In the genomic region with DNA sequence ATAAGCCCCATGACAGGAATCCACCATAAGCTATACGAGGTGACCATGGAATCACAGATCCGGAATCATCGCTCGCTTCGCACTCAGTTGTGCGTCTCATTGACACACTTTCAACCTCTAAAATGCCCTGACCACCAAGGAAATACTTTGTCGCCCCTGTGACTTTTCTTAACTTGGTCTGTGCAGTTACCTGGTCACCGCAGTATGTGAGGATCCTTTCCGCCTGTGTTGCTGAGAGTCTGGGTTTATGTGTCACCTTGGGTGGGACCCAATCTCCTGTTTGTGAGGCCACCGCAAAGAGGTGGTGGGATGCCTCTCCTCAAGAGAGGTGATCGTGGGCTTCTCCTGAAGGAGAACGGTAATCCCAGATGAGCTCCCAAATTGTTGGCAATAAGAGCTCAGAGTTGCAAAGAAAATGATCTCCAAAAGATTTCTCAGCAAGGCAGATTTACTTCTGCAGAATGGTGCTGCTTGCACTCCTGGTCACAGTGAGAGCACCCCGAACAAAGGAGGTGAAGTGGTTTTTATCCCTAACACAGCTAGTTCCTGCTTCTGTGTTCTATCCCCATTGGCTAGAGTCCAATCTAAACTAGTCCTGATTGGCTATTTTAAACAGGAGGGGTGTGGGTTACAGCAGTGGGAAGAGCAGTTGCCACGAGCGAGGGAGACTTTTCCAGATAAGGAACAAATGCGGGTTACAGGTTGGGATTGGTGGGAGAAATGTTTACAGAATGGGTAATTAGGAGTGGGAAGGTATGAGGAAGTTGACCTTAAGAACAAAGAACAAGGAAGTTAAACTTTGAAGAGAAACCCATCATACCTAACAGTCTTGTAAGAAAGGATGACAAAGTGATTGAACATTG, we compare ENCODE assay signal across 8 cellular contexts. TPM values are rescaled to one million over a fixed set of nuclear protein-coding genes. Genes with fewer than 3 reads are reported as not detected.
DNase-seq lines count a peak whose midpoint lies in the region; ATAC-seq and TF ChIP-seq lines count a peak whose summit lies in the region.

No MANE protein-coding gene starts in this region.

- no peaks in the 10 kb centered on the region for H3K27me3 ChIP-seq in ACC112 (ENCODE audit: insufficient read depth, low read length)
- H3K27me3 ChIP-seq in GM23338 (ENCODE audit: insufficient read depth), result no peaks in the 10 kb centered on the region
- no peaks in the 10 kb centered on the region for H3K27me3 ChIP-seq in iPS-18a (ENCODE audit: control insufficient read depth, insufficient read depth, low read length)

- DNase-seq in GM23338 (ENCODE audit: low spot score) (peak; percentile 56), T-helper 17 cell (no peak), NAMALWA (ENCODE audit: low spot score) (no peak)
- no peak for DNase-seq in activated CD4-positive, alpha-beta T cell treated with anti-CD3 and anti-CD28 coated beads for 48 hours

- peak overlapping the region; percentile 85 for H3K4me2 ChIP-seq in GM23338

- H3K4me3 ChIP-seq in ACC112 (ENCODE audit: low read depth, low read length) (peak overlapping the region; percentile 41), GM23338 (peak overlapping the region; percentile 100), iPS-18a (ENCODE audit: low read length) (peak overlapping the region; percentile 8)

- TF ChIP-seq CTCF in GM23338 (conservative IDR thresholded peaks at IDR 0.05; ENCODE audit: low read depth in 2 of 2), result no peak

- peaks cover 65% of the 10 kb centered on the region for H3K9me3 ChIP-seq in T-helper 17 cell (ENCODE audit: control insufficient read depth, low read length, poor library complexity, severe bottlenecking)
- H3K9me3 ChIP-seq in iPS-18a (ENCODE audit: control insufficient read depth, low read depth, low read length), result peaks cover 5% of the 10 kb centered on the region

- H3K4me3 Mint-ChIP-seq in GM23338, result peak overlapping the region; percentile 100
- no peak overlapping the region for H3K4me3 Mint-ChIP-seq in T-helper 17 cell

- H3K27ac ChIP-seq in ACC112 (ENCODE audit: low read depth, low read length) (peak overlapping the region; percentile 63), GM23338 (ENCODE audit: low read depth) (peak overlapping the region; percentile 93), iPS-18a (ENCODE audit: low read length) (peak overlapping the region; percentile 58)

- peaks cover 66% of the 10 kb centered on the region for H3K4me1 ChIP-seq in ACC112 (ENCODE audit: control insufficient read depth, insufficient read depth, low read length, unreplicated experiment)
- H3K4me1 ChIP-seq in GM23338 (ENCODE audit: insufficient read depth), result peaks cover 38% of the 10 kb centered on the region
- peaks cover 25% of the 10 kb centered on the region for H3K4me1 ChIP-seq in iPS-18a (ENCODE audit: control insufficient read depth, low read depth, low read length)

- H3K27ac Mint-ChIP-seq in GM23338 (peak overlapping the region; percentile 83), T-helper 17 cell (peak overlapping the region; percentile 59)

- peaks cover 59% of the 10 kb centered on the region for H4K20me1 ChIP-seq in GM23338 (replicated peaks; ENCODE audit: insufficient read depth)

- H3F3A ChIP-seq in GM23338 (replicated peaks; ENCODE audit: low read depth), result peaks cover 94% of the 10 kb centered on the region

- H3K36me3 ChIP-seq in ACC112 (ENCODE audit: insufficient read depth, low read length) (peaks cover 81% of the 10 kb centered on the region), GM23338 (ENCODE audit: insufficient read depth) (peaks cover 78% of the 10 kb centered on the region), iPS-18a (ENCODE audit: control insufficient read depth, low read depth, low read length) (peaks cover 82% of the 10 kb centered on the region)

- H2AFZ ChIP-seq in ACC112 (ENCODE audit: low read length, unreplicated experiment) (no peak overlapping the region), GM23338 (no peak overlapping the region)

- H3K27me3 Mint-ChIP-seq in GM23338 (ENCODE audit: insufficient read depth, low read depth, poor library complexity) (peaks cover 67% of the 10 kb centered on the region), T-helper 17 cell (no peaks in the 10 kb centered on the region)

- H3K9me2 ChIP-seq in GM23338 (ENCODE audit: insufficient read depth), result no peaks in the 10 kb centered on the region

- H3K79me2 ChIP-seq in ACC112 (ENCODE audit: control insufficient read depth, insufficient read depth, low read length, unreplicated experiment) (peaks cover 65% of the 10 kb centered on the region), GM23338 (replicated peaks; ENCODE audit: insufficient read depth) (peaks cover 58% of the 10 kb centered on the region)

- peaks cover 68% of the 10 kb centered on the region for H3K4me1 Mint-ChIP-seq in GM23338
- H3K4me1 Mint-ChIP-seq in T-helper 17 cell, result peaks cover 21% of the 10 kb centered on the region

- H3K9ac ChIP-seq in iPS-18a (ENCODE audit: low read length), result peak overlapping the region; percentile 18

- H3K36me3 Mint-ChIP-seq in GM23338 (ENCODE audit: low read depth), result peaks cover 95% of the 10 kb centered on the region
- peaks cover 37% of the 10 kb centered on the region for H3K36me3 Mint-ChIP-seq in T-helper 17 cell (ENCODE audit: low read depth)

- ATAC-seq in GM23338 (peak; percentile 0), T-helper 17 cell (no peak), HG02798 (IDR thresholded peaks at IDR 0.05; ENCODE audit: poor library complexity, unreplicated experiment) (no peak), HG02840 (IDR thresholded peaks at IDR 0.05; ENCODE audit: low FRiP score, unreplicated experiment) (no peak)

- H3K9me3 Mint-ChIP-seq in GM23338, result peaks cover 42% of the 10 kb centered on the region

TF ChIP-seq in GM23338, 12 proteins besides CTCF, POLR2A, EP300 and RAD21 (continues in another document):
- TF ChIP-seq, protein P1, sequence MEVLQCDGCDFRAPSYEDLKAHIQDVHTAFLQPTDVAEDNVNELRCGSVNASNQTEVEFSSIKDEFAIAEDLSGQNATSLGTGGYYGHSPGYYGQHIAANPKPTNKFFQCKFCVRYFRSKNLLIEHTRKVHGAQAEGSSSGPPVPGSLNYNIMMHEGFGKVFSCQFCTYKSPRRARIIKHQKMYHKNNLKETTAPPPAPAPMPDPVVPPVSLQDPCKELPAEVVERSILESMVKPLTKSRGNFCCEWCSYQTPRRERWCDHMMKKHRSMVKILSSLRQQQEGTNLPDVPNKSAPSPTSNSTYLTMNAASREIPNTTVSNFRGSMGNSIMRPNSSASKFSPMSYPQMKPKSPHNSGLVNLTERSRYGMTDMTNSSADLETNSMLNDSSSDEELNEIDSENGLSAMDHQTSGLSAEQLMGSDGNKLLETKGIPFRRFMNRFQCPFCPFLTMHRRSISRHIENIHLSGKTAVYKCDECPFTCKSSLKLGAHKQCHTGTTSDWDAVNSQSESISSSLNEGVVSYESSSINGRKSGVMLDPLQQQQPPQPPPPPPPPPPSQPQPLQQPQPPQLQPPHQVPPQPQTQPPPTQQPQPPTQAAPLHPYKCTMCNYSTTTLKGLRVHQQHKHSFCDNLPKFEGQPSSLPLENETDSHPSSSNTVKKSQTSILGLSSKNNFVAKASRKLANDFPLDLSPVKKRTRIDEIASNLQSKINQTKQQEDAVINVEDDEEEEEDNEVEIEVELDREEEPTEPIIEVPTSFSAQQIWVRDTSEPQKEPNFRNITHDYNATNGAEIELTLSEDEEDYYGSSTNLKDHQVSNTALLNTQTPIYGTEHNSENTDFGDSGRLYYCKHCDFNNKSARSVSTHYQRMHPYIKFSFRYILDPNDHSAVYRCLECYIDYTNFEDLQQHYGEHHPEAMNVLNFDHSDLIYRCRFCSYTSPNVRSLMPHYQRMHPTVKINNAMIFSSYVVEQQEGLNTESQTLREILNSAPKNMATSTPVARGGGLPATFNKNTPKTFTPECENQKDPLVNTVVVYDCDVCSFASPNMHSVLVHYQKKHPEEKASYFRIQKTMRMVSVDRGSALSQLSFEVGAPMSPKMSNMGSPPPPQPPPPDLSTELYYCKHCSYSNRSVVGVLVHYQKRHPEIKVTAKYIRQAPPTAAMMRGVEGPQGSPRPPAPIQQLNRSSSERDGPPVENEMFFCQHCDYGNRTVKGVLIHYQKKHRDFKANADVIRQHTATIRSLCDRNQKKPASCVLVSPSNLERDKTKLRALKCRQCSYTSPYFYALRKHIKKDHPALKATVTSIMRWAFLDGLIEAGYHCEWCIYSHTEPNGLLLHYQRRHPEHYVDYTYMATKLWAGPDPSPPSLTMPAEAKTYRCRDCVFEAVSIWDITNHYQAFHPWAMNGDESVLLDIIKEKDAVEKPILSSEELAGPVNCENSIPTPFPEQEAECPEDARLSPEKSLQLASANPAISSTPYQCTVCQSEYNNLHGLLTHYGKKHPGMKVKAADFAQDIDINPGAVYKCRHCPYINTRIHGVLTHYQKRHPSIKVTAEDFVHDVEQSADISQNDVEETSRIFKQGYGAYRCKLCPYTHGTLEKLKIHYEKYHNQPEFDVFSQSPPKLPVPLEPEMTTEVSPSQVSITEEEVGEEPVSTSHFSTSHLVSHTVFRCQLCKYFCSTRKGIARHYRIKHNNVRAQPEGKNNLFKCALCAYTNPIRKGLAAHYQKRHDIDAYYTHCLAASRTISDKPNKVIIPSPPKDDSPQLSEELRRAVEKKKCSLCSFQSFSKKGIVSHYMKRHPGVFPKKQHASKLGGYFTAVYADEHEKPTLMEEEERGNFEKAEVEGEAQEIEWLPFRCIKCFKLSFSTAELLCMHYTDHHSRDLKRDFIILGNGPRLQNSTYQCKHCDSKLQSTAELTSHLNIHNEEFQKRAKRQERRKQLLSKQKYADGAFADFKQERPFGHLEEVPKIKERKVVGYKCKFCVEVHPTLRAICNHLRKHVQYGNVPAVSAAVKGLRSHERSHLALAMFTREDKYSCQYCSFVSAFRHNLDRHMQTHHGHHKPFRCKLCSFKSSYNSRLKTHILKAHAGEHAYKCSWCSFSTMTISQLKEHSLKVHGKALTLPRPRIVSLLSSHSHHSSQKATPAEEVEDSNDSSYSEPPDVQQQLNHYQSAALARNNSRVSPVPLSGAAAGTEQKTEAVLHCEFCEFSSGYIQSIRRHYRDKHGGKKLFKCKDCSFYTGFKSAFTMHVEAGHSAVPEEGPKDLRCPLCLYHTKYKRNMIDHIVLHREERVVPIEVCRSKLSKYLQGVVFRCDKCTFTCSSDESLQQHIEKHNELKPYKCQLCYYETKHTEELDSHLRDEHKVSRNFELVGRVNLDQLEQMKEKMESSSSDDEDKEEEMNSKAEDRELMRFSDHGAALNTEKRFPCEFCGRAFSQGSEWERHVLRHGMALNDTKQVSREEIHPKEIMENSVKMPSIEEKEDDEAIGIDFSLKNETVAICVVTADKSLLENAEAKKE (CRISPR knock-in tag; IDR thresholded peaks at IDR 0.05), result no peak
- no peak for TF ChIP-seq NANOG (IDR thresholded peaks at IDR 0.05; ENCODE audit: borderline replicate concordance)
- TF ChIP-seq ZNF331 (CRISPR knock-in tag; IDR thresholded peaks at IDR 0.05; ENCODE audit: low read depth), result no peak
- TF ChIP-seq POLR2AphosphoS5 (IDR thresholded peaks at IDR 0.05; ENCODE audit: low read depth), result peak; percentile 51; the same call in 1 of the 2 replicates

RNA-seq across cellular contexts. Expression of a gene that starts 9.1 kb away (rescaled TPM):
- 11.1 and 12.1 TPM in 2 replicates for total RNA-seq in GM23338 (2014; rRNA removed; shearing (Covaris generic))
- polyA plus RNA-seq in GM23338 (2016; fragmentation: Nextera tagmentation; extraction: Ambion mirVana), result 6.1 and 6.2 TPM in 2 replicates
- total RNA-seq in T-helper 17 cell, result 10 to 100 TPM; 54.0 to 58.8 TPM

Comparison
In these comparisons a context has a peak if more than half of its experiments do, and no peak if none do; other contexts are left out.
1. H3K4me3 ChIP-seq: peak in every context shown above with its lines; median percentile 100 in GM23338; 41 in ACC112; 8 in iPS-18a.